Comparison of ENCODE assay signal across 8 cellular contexts in the genomic region with DNA sequence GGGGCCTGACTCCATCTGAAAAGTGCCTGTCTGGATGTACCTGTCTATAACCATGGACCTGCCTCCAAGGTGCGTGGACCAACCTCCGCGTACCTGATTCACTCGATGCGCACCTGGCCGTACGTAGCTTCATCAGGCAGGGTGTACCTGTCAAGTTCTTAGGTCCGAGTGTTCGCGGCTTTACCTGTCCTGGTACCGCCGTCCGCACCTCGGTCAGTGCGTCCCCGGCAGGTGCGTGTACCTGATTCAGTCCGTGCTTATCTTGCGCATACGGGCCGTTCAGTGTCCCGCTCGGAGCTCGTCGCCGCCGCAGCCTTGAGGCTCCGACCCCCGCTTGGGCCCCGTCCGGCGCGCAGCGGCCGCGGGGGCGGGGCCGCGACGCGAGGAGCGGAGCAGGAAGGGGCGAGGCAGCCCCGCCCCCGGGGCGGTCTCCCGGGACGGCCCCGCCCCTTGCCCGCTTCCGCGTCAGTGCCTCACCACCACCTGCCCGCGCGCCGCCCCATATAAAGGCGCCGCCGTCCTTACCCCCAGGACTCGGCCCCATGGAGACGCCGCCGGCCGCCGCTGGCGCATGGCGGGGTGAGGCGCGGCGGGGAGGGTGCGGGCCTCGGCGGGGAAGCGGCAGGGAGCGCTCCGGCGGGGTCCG. TPM values are rescaled to one million over a fixed set of nuclear protein-coding genes. Genes with fewer than 3 reads are reported as not detected.
A peak's percentile ranks its signal among the peaks of the same experiment; 100 is the strongest.
DNase-seq lines count a peak whose midpoint lies in the region; ATAC-seq and TF ChIP-seq lines count a peak whose summit lies in the region.

A gene (plus strand): TSS at position 530 of the 646 bp plus-strand sequence. CDS start 917 bp downstream, outside the sequence.

- H3K4me1 Mint-ChIP-seq in activated T-cell treated with anti-CD3 and anti-CD28 coated beads, Interleukin-2, amount 50 U/mL, for 24 hours (ENCODE audit: low read depth): peaks cover 51% of the 10 kb centered on the region

- ATAC-seq in GM21360 (IDR thresholded peaks at IDR 0.05; ENCODE audit: unreplicated experiment): peak; percentile 54
- ATAC-seq in esophagus mucosa: peak; percentile 79

- POLR2A ChIA-PET in PC-9 (lab: Charles Lee; ENCODE audit: unreplicated experiment): interaction anchor here (0.5 to 0.7 kb wide), 4 partner anchors 10 to 1509 kb away, joined by 4 to 34 read pairs (median 6); no protein-coding TSS in a partner anchor

- peak within 1 kb of the TSS; percentile 95 for H3K4me2 ChIP-seq in PC-9

- H3K27me3 Mint-ChIP-seq in activated T-cell treated with anti-CD3 and anti-CD28 coated beads, Interleukin-2, amount 50 U/mL, for 24 hours: no peaks in the 10 kb centered on the region

- H3K79me2 ChIP-seq in PC-9 (ENCODE audit: low read depth): peaks cover 71% of the 10 kb centered on the region

- H3F3A ChIP-seq in PC-9 (ENCODE audit: insufficient read depth, low read depth): peaks cover 59% of the 10 kb centered on the region

- H3K4me3 Mint-ChIP-seq in activated T-cell treated with anti-CD3 and anti-CD28 coated beads, Interleukin-2, amount 50 U/mL, for 24 hours: peak within 1 kb of the TSS; percentile 97

- no peak for TF ChIP-seq CTCF in PC-9 (conservative IDR thresholded peaks at IDR 0.05)

- H3K9me3 Mint-ChIP-seq in activated T-cell treated with anti-CD3 and anti-CD28 coated beads, Interleukin-2, amount 50 U/mL, for 24 hours: no peaks in the 10 kb centered on the region

- H3K9ac ChIP-seq in muscle layer of colon (ENCODE audit: low read length): peak within 1 kb of the TSS; percentile 97

- H3K27me3 ChIP-seq in PC-9 (ENCODE audit: insufficient read depth, low read depth) (no peaks in the 10 kb centered on the region), muscle layer of colon (ENCODE audit: control insufficient read depth in 1 of 2, insufficient read depth in 2 of 2, low read length in 2 of 2) (no peaks in the 10 kb centered on the region)

- peaks cover 20% of the 10 kb centered on the region for H3K36me3 ChIP-seq in PC-9 (ENCODE audit: low read depth)
- H3K36me3 ChIP-seq in muscle layer of colon (ENCODE audit: insufficient read depth, low read length): peaks cover 9% of the 10 kb centered on the region

- CTCF ChIA-PET in PC-9 (lab: Charles Lee): interaction anchor here (0.7 to 1.1 kb wide), 2 partner anchors 13 to 19 kb away, joined by 4 to 5 read pairs; no protein-coding TSS in a partner anchor

- H3K9me3 ChIP-seq in PC-9 (ENCODE audit: insufficient read depth, low read depth) (no peaks in the 10 kb centered on the region), muscle layer of colon (ENCODE audit: low read length) (no peaks in the 10 kb centered on the region)

- no peaks in the 10 kb centered on the region; the same call in 1 of the 2 replicates for H4K20me1 ChIP-seq in PC-9 (ENCODE audit: insufficient read depth)

- H3K9me2 ChIP-seq in PC-9 (ENCODE audit: insufficient read depth): no peaks in the 10 kb centered on the region

- H3K4me1 ChIP-seq in PC-9 (replicated peaks; ENCODE audit: insufficient read depth) (peaks cover 57% of the 10 kb centered on the region), muscle layer of colon (ENCODE audit: insufficient read depth, low read length) (peaks cover 73% of the 10 kb centered on the region)

- DNase-seq in COLO668 (lab: John Stamatoyannopoulos, UW; ENCODE audit: unreplicated experiment): peak; percentile 99
- DNase-seq in HuH-7 (ENCODE audit: low spot score): peak; percentile 91
- DNase-seq in PC-9: peak; percentile 76 to 96
- peak; percentile 94 for DNase-seq in activated T-cell treated with anti-CD3 and anti-CD28 coated beads, Interleukin-2, amount 50 U/mL, for 24 hours
- DNase-seq in stimulated activated CD8-positive, alpha-beta memory T cell treated with anti-CD3 and anti-CD28 coated beads, Interleukin-7, amount 100 ng/mL, for 24 hours (ENCODE audit: low read depth): peak; percentile 76

- peak within 1 kb of the TSS; percentile 89 for H2AFZ ChIP-seq in PC-9

- no TSS peak for BruUV-seq in PC-9 (replicated peaks; lab: Mats Ljungman, UMichigan)

- H3K27ac Mint-ChIP-seq in activated T-cell treated with anti-CD3 and anti-CD28 coated beads, Interleukin-2, amount 50 U/mL, for 24 hours: peak within 1 kb of the TSS; percentile 99

- peaks cover 44% of the 10 kb centered on the region for H3K36me3 Mint-ChIP-seq in activated T-cell treated with anti-CD3 and anti-CD28 coated beads, Interleukin-2, amount 50 U/mL, for 24 hours (ENCODE audit: low read depth)

- H3K27ac ChIP-seq in PC-9: peak within 1 kb of the TSS; percentile 96
- H3K27ac ChIP-seq in muscle layer of colon (ENCODE audit: low read depth, low read length): peak within 1 kb of the TSS; percentile 93

- peak within 1 kb of the TSS; percentile 94 for H3K4me3 ChIP-seq in PC-9
- peak within 1 kb of the TSS; percentile 82 to 83 for H3K4me3 ChIP-seq in muscle layer of colon (ENCODE audit: low read depth in 1 of 2, low read length in 2 of 2)

- intact Hi-C loops in PC-9 (cut with micrococcal nuclease; ENCODE audit: unreplicated experiment): loop anchor here (2.0 to 10.0 kb wide), 4 partner anchors 333 to 661 kb away; a partner anchor contains a TSS

RNA-seq across cellular contexts. Expression of the gene that starts here (rescaled TPM):
- total RNA-seq in PC-9 (2021): 18.7 and 18.9 TPM in 2 replicates
- 43.6 TPM for total RNA-seq in esophagus mucosa

Comparison
In these comparisons a context has a peak if more than half of its experiments do, and no peak if none do; other contexts are left out.
1. Peak in every context shown above with its lines: DNase-seq, ATAC-seq, H3K4me3 ChIP-seq and H3K27ac ChIP-seq.